ENCODE assay signal across 1 cellular context in genomic region chr18:45738660-45739059, GRCh38.
TF ChIP-seq lines count a peak whose summit lies in the region.

No MANE protein-coding gene starts in this region.

TF ChIP-seq in IMR-90, 13 proteins besides CTCF, POLR2A, EP300 and RAD21:
- no peak for TF ChIP-seq MXI1 (IDR thresholded peaks at IDR 0.05; ENCODE audit: borderline replicate concordance, low read depth, low read length)
- no peak for TF ChIP-seq USF2 (IDR thresholded peaks at IDR 0.05; ENCODE audit: low read depth, low read length)
- TF ChIP-seq CHD1 (IDR thresholded peaks at IDR 0.05; ENCODE audit: low read depth, low read length), result no peak
- TF ChIP-seq ELK1 (IDR thresholded peaks at IDR 0.05; ENCODE audit: borderline replicate concordance, low read depth, low read length), result no peak
- TF ChIP-seq FOS (IDR thresholded peaks at IDR 0.05; ENCODE audit: low read depth, low read length), result no peak
- no peak for TF ChIP-seq SMC3 (IDR thresholded peaks at IDR 0.05; ENCODE audit: low read depth, low read length)
- TF ChIP-seq MAZ (IDR thresholded peaks at IDR 0.05; ENCODE audit: borderline replicate concordance, low read depth, low read length), result no peak
- TF ChIP-seq MAFK (IDR thresholded peaks at IDR 0.05; ENCODE audit: low read depth, low read length), result no peak
- TF ChIP-seq BHLHE40 (IDR thresholded peaks at IDR 0.05; ENCODE audit: low read depth, low read length), result no peak
- TF ChIP-seq RFX5 (IDR thresholded peaks at IDR 0.05; ENCODE audit: low read depth, low read length), result no peak
